ENCODE assay signal across 1 cellular context in the genomic region with DNA sequence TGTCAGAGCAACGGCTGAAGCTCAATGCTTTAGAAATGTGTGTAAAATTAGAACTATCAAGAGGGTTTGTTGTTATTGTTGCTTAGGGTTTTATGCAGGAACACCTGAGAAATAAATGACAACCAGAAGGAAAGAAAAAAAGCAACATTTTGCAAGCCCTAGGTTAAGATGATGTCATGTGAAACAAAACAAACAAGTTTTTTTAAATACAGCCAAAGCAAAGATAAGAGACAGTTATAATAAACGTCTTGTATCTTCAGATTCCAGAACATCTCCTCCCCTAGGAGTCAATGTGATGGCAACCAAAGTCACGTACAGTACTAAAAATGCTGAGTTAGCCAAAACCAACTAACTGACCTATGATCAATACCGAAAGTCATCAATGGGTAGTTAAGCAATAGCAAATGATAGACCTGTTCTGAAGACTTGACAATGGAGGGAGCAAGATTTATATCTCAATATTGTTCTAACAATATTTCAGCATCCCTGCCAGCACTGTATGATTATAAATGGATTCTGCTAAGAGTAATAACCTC.
A peak's percentile ranks its signal among the peaks of the same experiment; 100 is the strongest.
TF ChIP-seq lines count a peak whose summit lies in the region.

No MANE protein-coding gene starts in this region.

TF ChIP-seq in liver, 16 proteins besides CTCF, POLR2A, EP300 and RAD21 (continued from another document):
- TF ChIP-seq, protein P1, sequence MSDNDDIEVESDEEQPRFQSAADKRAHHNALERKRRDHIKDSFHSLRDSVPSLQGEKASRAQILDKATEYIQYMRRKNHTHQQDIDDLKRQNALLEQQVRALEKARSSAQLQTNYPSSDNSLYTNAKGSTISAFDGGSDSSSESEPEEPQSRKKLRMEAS (IDR thresholded peaks at IDR 0.05), result no peak
- TF ChIP-seq TAF1 (conservative IDR thresholded peaks at IDR 0.05), result no peak
- TF ChIP-seq GABPA (IDR thresholded peaks at IDR 0.05 in 1 of 2, conservative IDR thresholded peaks at IDR 0.05 in 1 of 2), result no peak
- TF ChIP-seq FOXA1 (IDR thresholded peaks at IDR 0.05), result no peak
- TF ChIP-seq RXRA (IDR thresholded peaks at IDR 0.05), result peak in 1 of 2 donors; percentile 5
- TF ChIP-seq SP1 (IDR thresholded peaks at IDR 0.05), result no peak
- TF ChIP-seq JUND (IDR thresholded peaks at IDR 0.05), result peak in 1 of 2 donors; percentile 17
- peak; percentile 34 for TF ChIP-seq FOXA2 (IDR thresholded peaks at IDR 0.05)
- no peak for TF ChIP-seq NR2F2 (IDR thresholded peaks at IDR 0.05)
- TF ChIP-seq, protein P2, sequence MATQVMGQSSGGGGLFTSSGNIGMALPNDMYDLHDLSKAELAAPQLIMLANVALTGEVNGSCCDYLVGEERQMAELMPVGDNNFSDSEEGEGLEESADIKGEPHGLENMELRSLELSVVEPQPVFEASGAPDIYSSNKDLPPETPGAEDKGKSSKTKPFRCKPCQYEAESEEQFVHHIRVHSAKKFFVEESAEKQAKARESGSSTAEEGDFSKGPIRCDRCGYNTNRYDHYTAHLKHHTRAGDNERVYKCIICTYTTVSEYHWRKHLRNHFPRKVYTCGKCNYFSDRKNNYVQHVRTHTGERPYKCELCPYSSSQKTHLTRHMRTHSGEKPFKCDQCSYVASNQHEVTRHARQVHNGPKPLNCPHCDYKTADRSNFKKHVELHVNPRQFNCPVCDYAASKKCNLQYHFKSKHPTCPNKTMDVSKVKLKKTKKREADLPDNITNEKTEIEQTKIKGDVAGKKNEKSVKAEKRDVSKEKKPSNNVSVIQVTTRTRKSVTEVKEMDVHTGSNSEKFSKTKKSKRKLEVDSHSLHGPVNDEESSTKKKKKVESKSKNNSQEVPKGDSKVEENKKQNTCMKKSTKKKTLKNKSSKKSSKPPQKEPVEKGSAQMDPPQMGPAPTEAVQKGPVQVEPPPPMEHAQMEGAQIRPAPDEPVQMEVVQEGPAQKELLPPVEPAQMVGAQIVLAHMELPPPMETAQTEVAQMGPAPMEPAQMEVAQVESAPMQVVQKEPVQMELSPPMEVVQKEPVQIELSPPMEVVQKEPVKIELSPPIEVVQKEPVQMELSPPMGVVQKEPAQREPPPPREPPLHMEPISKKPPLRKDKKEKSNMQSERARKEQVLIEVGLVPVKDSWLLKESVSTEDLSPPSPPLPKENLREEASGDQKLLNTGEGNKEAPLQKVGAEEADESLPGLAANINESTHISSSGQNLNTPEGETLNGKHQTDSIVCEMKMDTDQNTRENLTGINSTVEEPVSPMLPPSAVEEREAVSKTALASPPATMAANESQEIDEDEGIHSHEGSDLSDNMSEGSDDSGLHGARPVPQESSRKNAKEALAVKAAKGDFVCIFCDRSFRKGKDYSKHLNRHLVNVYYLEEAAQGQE (IDR thresholded peaks at IDR 0.05), result no peak
